Comparison of ENCODE assay signal across 32 cellular contexts in the genomic region with DNA sequence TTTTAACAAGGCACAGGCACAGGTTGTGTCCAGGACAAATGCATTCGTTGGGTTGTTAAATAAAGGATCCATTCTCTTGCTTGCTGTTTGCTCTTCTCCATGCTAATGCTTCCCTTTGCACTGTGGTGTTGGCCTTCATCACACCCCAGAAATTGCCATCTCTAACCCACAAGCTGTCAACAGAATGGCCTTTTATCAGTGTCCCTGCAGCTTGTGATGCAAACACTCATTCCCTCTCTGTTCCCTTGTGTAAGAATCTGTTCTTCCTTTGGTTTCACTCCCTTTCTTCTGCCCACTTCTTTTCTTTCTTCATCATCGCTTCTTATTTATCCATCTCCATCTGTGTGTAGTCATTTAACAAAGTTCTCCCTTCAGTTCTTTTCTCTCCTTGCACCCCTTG.
"Had no signal": no experiment of that assay in that cellular context is flagged by ENCODE, and none has a peak within 500 bp of the region (broad histone marks: within the 10 kb centered on the region; RNA-seq: fewer than 3 reads in every experiment).

No MANE protein-coding gene starts in this region.

- H3K4me3 ChIP-seq: ascending aorta, cardiac muscle cell, esophagus squamous epithelium, left lung, lower lobe of right lung, mucosa of descending colon, suprapubic skin, transverse colon had no signal

- H3K27ac Mint-ChIP-seq: activated CD8-positive, alpha-beta T cell treated with anti-CD3 and anti-CD28 coated beads for 36 hours; activated naive CD8-positive, alpha-beta T cell; activated T-helper 2 cell treated with anti-CD3 and anti-CD28 coated beads, Interferon-gamma antibody, Interleukin-2, Interleukin-4, amounts not matched to agents 10 μg/mL and 5 μg/mL and 100 μg/mL, durations not matched to agents 14 hours and 24 hours and 36 hours; brain; natural killer cell treated with Interleukin-12 subunit alpha and Interleukin-12 subunit beta and Interleukin-15 and Interleukin-18, amount 100 ng/mL, for 72 hours; progenitor cell of endocrine pancreas; stimulated activated memory B cell treated with anti-CD40 and anti-IgM and Interleukin-4, amounts not matched to agents 10 μg/mL and 1 μg/mL and 100 μg/mL, for 72 hours; stimulated activated naive CD8-positive, alpha-beta T cell treated with anti-CD3 and anti-CD28 coated beads, Interleukin-15, amount 100 ng/mL, for 72 hours; WTC11 had no signal

- H3K4me1 ChIP-seq: ascending aorta, esophagus squamous epithelium, left lung, lower lobe of right lung, suprapubic skin, transverse colon had no signal

- H3K4me3 Mint-ChIP-seq: activated CD8-positive, alpha-beta T cell treated with anti-CD3 and anti-CD28 coated beads for 36 hours; activated naive CD8-positive, alpha-beta T cell; brain; natural killer cell treated with Interleukin-12 subunit alpha and Interleukin-12 subunit beta and Interleukin-15 and Interleukin-18, amount 100 ng/mL, for 72 hours; stimulated activated memory B cell treated with anti-CD40 and anti-IgM and Interleukin-4, amounts not matched to agents 10 μg/mL and 1 μg/mL and 100 μg/mL, for 72 hours; stimulated activated naive CD8-positive, alpha-beta T cell treated with anti-CD3 and anti-CD28 coated beads, Interleukin-15, amount 100 ng/mL, for 72 hours; WTC11 had no signal

- H3K9me3 ChIP-seq: ascending aorta, esophagus squamous epithelium, left lung, lower lobe of right lung, mucosa of descending colon, neutrophil, suprapubic skin, transverse colon had no signal

- H3K27ac ChIP-seq: ascending aorta, cardiac muscle cell, esophagus squamous epithelium, left lung, lower lobe of right lung, neutrophil, suprapubic skin, transverse colon had no signal

- DNase-seq: activated CD4-positive, alpha-beta T cell treated with anti-CD3 and anti-CD28 coated beads for 1 hour; activated CD4-positive, alpha-beta T cell treated with anti-CD3 and anti-CD28 coated beads, Interleukin-2, amount 50 U/mL, for 1 hour; activated CD8-positive, alpha-beta T cell treated with anti-CD3 and anti-CD28 coated beads for 36 hours; activated naive CD4-positive, alpha-beta T cell; activated T-cell treated with anti-CD3 and anti-CD28 coated beads, Interleukin-2, amount 50 U/mL, for 48 hours; esophagus squamous epithelium; foreskin melanocyte; kidney glomerular epithelial cell; left lung; lower lobe of right lung; mesendoderm; mucosa of descending colon; retina; small intestine; stimulated activated CD4-positive, alpha-beta T cell treated with anti-CD3 and anti-CD28 coated beads, Interleukin-1b, Interleukin-23, amount 100 ng/mL, for 48 hours; stimulated activated CD4-positive, alpha-beta T cell treated with anti-CD3 and anti-CD28 coated beads, Interleukin-4, amount 100 ng/mL, for 4 hours; stimulated activated CD8-positive, alpha-beta memory T cell treated with anti-CD3 and anti-CD28 coated beads, Interleukin-4, amount 100 ng/mL, for 48 hours; stimulated activated naive CD8-positive, alpha-beta T cell treated with anti-CD3 and anti-CD28 coated beads, Interleukin-15, amount 100 ng/mL, for 72 hours; T-helper 2 cell; transverse colon had no signal

- H3K36me3 ChIP-seq: ascending aorta, cardiac muscle cell, esophagus squamous epithelium, left lung, lower lobe of right lung, neutrophil, suprapubic skin, transverse colon had no signal

- H3K27me3 ChIP-seq: ascending aorta, cardiac muscle cell, left lung, neutrophil, suprapubic skin had no signal

- ATAC-seq: activated CD8-positive, alpha-beta T cell treated with anti-CD3 and anti-CD28 coated beads for 36 hours; left lung; lower lobe of right lung; mucosa of descending colon; natural killer cell treated with Interleukin-12 subunit alpha and Interleukin-12 subunit beta and Interleukin-15 and Interleukin-18, amount 100 ng/mL, for 72 hours; sciatic nerve; stimulated activated memory B cell treated with anti-CD40 and anti-IgM and Interleukin-4, amounts not matched to agents 10 μg/mL and 1 μg/mL and 100 μg/mL, for 72 hours; stimulated activated naive CD8-positive, alpha-beta T cell treated with anti-CD3 and anti-CD28 coated beads, Interleukin-15, amount 100 ng/mL, for 72 hours; WTC11 had no signal

- H3K9me3 Mint-ChIP-seq: activated CD8-positive, alpha-beta T cell treated with anti-CD3 and anti-CD28 coated beads for 36 hours; activated T-helper 2 cell treated with anti-CD3 and anti-CD28 coated beads, Interferon-gamma antibody, Interleukin-2, Interleukin-4, amounts not matched to agents 10 μg/mL and 5 μg/mL and 100 μg/mL, durations not matched to agents 14 hours and 24 hours and 36 hours; brain; natural killer cell treated with Interleukin-12 subunit alpha and Interleukin-12 subunit beta and Interleukin-15 and Interleukin-18, amount 100 ng/mL, for 72 hours; stimulated activated memory B cell treated with anti-CD40 and anti-IgM and Interleukin-4, amounts not matched to agents 10 μg/mL and 1 μg/mL and 100 μg/mL, for 72 hours; stimulated activated naive CD8-positive, alpha-beta T cell treated with anti-CD3 and anti-CD28 coated beads, Interleukin-15, amount 100 ng/mL, for 72 hours had no signal

- H3K4me1 Mint-ChIP-seq: brain; stimulated activated memory B cell treated with anti-CD40 and anti-IgM and Interleukin-4, amounts not matched to agents 10 μg/mL and 1 μg/mL and 100 μg/mL, for 72 hours; stimulated activated naive CD8-positive, alpha-beta T cell treated with anti-CD3 and anti-CD28 coated beads, Interleukin-15, amount 100 ng/mL, for 72 hours had no signal

- H3K36me3 Mint-ChIP-seq: activated naive CD8-positive, alpha-beta T cell; brain; natural killer cell treated with Interleukin-12 subunit alpha and Interleukin-12 subunit beta and Interleukin-15 and Interleukin-18, amount 100 ng/mL, for 72 hours; stimulated activated memory B cell treated with anti-CD40 and anti-IgM and Interleukin-4, amounts not matched to agents 10 μg/mL and 1 μg/mL and 100 μg/mL, for 72 hours; WTC11 had no signal
